ENCODE assay signal across 17 cellular contexts in the genomic region with DNA sequence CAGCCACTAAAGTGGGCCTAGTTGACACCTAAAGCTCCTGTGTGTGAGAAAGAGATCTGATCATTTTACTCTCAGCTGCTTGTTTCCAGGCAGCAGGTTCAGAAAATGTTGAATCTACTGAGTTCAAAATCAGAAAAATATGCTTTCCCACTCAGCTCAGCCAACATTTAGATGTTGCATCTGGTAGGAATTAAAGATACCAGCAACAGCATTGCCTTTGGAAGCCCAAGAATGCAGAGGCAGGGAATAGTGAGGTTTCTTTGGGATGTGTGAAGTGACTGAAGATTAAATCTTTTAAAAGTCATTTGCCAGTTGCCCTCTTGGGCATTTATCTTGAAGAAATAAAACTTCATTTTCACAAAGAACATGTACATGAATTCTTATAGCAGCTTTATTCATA.
"Had no signal": no experiment of that assay in that cellular context is flagged by ENCODE, and none has a peak within 500 bp of the region (broad histone marks: within the 10 kb centered on the region; RNA-seq: fewer than 3 reads in every experiment).

No MANE protein-coding gene starts in this region.

- DNase-seq: activated CD4-positive, alpha-beta T cell treated with anti-CD3 and anti-CD28 coated beads for 1 hour; activated CD4-positive, alpha-beta T cell treated with anti-CD3 and anti-CD28 coated beads, Interleukin-2, amount 50 U/mL, for 4 hours; activated naive CD4-positive, alpha-beta T cell treated with Interleukin-2 at 50 U/mL for 16 hours; aorta; dorsolateral prefrontal cortex; erythroblast; foreskin melanocyte; immature natural killer cell; nephron progenitor cell; occipital lobe; stimulated activated CD4-positive, alpha-beta T cell treated with anti-CD3 and anti-CD28 coated beads, Interleukin-15, amount 100 ng/mL, for 24 hours; stimulated activated CD4-positive, alpha-beta T cell treated with anti-CD3 and anti-CD28 coated beads, Interleukin-4, amount 100 ng/mL, for 4 hours; stimulated activated CD8-positive, alpha-beta memory T cell treated with anti-CD3 and anti-CD28 coated beads, Interleukin-4, amount 100 ng/mL, for 48 hours; stimulated activated naive CD8-positive, alpha-beta T cell treated with anti-CD3 and anti-CD28 coated beads, Interleukin-15, Interleukin-2, amounts not matched to agents 100 U/mL and 50 U/mL, for 24 hours; T-helper 9 cell had no signal

- H3K9me3 ChIP-seq: right atrium auricular region had no signal

- H3K4me3 ChIP-seq: dorsolateral prefrontal cortex, right atrium auricular region, skin epidermis had no signal

- H3K27ac ChIP-seq: right atrium auricular region had no signal

- H3K36me3 ChIP-seq: right atrium auricular region had no signal
